ENCODE assay signal across 15 cellular contexts in the genomic region with DNA sequence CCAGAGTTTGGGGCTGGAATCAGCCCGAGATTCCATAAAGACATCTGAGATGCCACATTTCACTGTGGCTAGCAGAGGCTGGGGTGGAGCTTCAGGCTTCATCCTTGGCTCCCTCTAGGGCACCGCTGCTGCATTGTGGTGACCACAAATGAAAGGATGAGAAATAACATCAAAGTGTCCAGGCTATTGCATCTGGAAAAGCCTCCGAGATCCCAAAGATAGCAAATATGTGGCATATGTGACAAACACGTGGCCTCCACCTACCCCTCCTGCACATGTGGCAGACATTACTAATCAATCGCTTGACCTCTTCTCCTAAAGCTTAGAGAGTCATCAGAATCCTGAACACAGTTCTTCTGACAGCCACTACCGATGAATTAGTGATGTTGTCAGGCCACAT. TPM values are rescaled to one million over a fixed set of nuclear protein-coding genes. Genes with fewer than 3 reads are reported as not detected.
DNase-seq lines count a peak whose midpoint lies in the region; ATAC-seq and TF ChIP-seq lines count a peak whose summit lies in the region.
"Had no signal": no experiment of that assay in that cellular context is flagged by ENCODE, and none has a peak within 500 bp of the region (broad histone marks: within the 10 kb centered on the region; RNA-seq: fewer than 3 reads in every experiment).

No MANE protein-coding gene starts in this region.

- H3K27me3 Mint-ChIP-seq in osteocyte (ENCODE audit: unreplicated experiment), result no peaks in the 10 kb centered on the region

- H3K27me3 ChIP-seq in cardiac muscle cell (no peaks in the 10 kb centered on the region), vagina (no peaks in the 10 kb centered on the region)

- peaks cover 49% of the 10 kb centered on the region for H3K4me1 ChIP-seq in cardiac muscle cell (ENCODE audit: low read depth)
- peaks cover 78% of the 10 kb centered on the region for H3K4me1 ChIP-seq in vagina

- H3K36me3 ChIP-seq in cardiac muscle cell (no peaks in the 10 kb centered on the region), vagina (no peaks in the 10 kb centered on the region)

- peak; percentile 4 for TF ChIP-seq CTCF in cardiac muscle cell (IDR thresholded peaks at IDR 0.05; ENCODE audit: low read depth, low read length)
- TF ChIP-seq CTCF in osteocyte (IDR thresholded peaks at IDR 0.05), result no peak
- TF ChIP-seq CTCF in vagina (IDR thresholded peaks at IDR 0.05), result no peak

- no peak for TF ChIP-seq POLR2A in vagina (IDR thresholded peaks at IDR 0.05)

- H3K36me3 Mint-ChIP-seq in osteocyte (ENCODE audit: unreplicated experiment), result peaks cover 27% of the 10 kb centered on the region

- peak overlapping the region; percentile 76 for H3K27ac Mint-ChIP-seq in osteocyte (ENCODE audit: unreplicated experiment)
- H3K27ac Mint-ChIP-seq: activated CD4-positive, alpha-beta T cell treated with anti-CD3 and anti-CD28 coated beads, Interleukin-2, amount 10 ng/mL, durations not matched to agents 24 days and 14 days had no signal

- no peak overlapping the region for H3K4me3 Mint-ChIP-seq in osteocyte (ENCODE audit: unreplicated experiment)
- H3K4me3 Mint-ChIP-seq: activated CD4-positive, alpha-beta T cell treated with anti-CD3 and anti-CD28 coated beads, Interleukin-2, amount 10 ng/mL, durations not matched to agents 24 days and 14 days had no signal

- H3K4me3 ChIP-seq in cardiac muscle cell, result no peak overlapping the region
- peak overlapping the region; percentile 11 to 19 for H3K4me3 ChIP-seq in vagina
- H3K4me3 ChIP-seq: A549 had no signal

- H3K9me3 ChIP-seq in cardiac muscle cell (ENCODE audit: low read depth) (no peaks in the 10 kb centered on the region), vagina (no peaks in the 10 kb centered on the region)
- H3K9me3 ChIP-seq: A549 had no signal

- H3K9me3 Mint-ChIP-seq in osteocyte (ENCODE audit: unreplicated experiment), result no peaks in the 10 kb centered on the region
- H3K9me3 Mint-ChIP-seq: activated CD4-positive, alpha-beta T cell treated with anti-CD3 and anti-CD28 coated beads, Interleukin-2, amount 10 ng/mL, durations not matched to agents 24 days and 14 days had no signal

- peaks cover 79% of the 10 kb centered on the region for H3K4me1 Mint-ChIP-seq in osteocyte (ENCODE audit: unreplicated experiment)

- DNase-seq in cardiac muscle cell (ENCODE audit: low read depth in 1 of 2, low spot score in 1 of 2) (no peak), left ventricle myocardium superior (no peak), epithelial cell of prostate (ENCODE audit: low read depth, low spot score) (no peak), osteocyte (ENCODE audit: extremely low spot score, unreplicated experiment) (no peak), vagina (ENCODE audit: extremely low spot score in 2 of 2) (no peak), cerebellar cortex (ENCODE audit: low spot score) (no peak), NOMO-1 (lab: John Stamatoyannopoulos, UW; ENCODE audit: unreplicated experiment in 2 of 2) (no peak), HT-29 (ENCODE audit: low spot score) (no peak)
- DNase-seq: activated CD4-positive, alpha-beta T cell treated with anti-CD3 and anti-CD28 coated beads, Interleukin-2, amount 10 ng/mL, durations not matched to agents 24 days and 14 days; activated effector memory CD4-positive, alpha-beta T cell treated with Interleukin-2 at 50 U/mL for 16 hours; head of caudate nucleus; NCI-H1092 treated with DMSO at 0.1 percent for 48 hours; NCI-H524 treated with DMSO at 0.1 percent for 48 hours had no signal

- H3K27ac ChIP-seq in cardiac muscle cell (peak overlapping the region; percentile 54), epithelial cell of prostate (peak overlapping the region; percentile 39), vagina (peak overlapping the region; percentile 94)
- H3K27ac ChIP-seq: HL-60 had no signal

- intact Hi-C loops in left ventricle myocardium superior (cut with micrococcal nuclease) (no loop called here), vagina (cut with DNase I) (no loop called here)

- ATAC-seq in left ventricle myocardium superior, result no peak
- ATAC-seq: A549 had no signal

RNA-seq across cellular contexts. Expression of a gene that starts 4.5 kb away (rescaled TPM):
- total RNA-seq in cardiac muscle cell (130 and 216 TPM in 2 replicates), left ventricle myocardium superior (439 TPM), osteocyte (9,466 and 10,195 TPM in 2 replicates), vagina (273 TPM)
- polyA plus RNA-seq in cardiac muscle cell, result 548 and 705 TPM in 2 replicates
- total RNA-seq in HT-29 (2014; rRNA removed; shearing (Covaris generic)), result not detected in 2 replicates
- total RNA-seq: activated CD4-positive, alpha-beta T cell treated with anti-CD3 and anti-CD28 coated beads, Interleukin-2, amount 10 ng/mL, durations not matched to agents 24 days and 14 days had no signal

Comparison
In these comparisons a context has a peak if more than half of its experiments do, and no peak if none do; other contexts are left out.
1. H3K27ac ChIP-seq: peak in every context shown above with its lines; median percentile 94 in vagina; 54 in cardiac muscle cell; 39 in epithelial cell of prostate.
2. RNA of a gene that starts 4.5 kb away (total RNA-seq): 9,466 to 10,195 TPM in osteocyte, 439 TPM in left ventricle myocardium superior (single experiment), 273 TPM in vagina (single experiment) and 130 to 216 TPM in cardiac muscle cell; not detected in HT-29; every median in the first group is over 100 times any median in the second.